Comparison of ENCODE assay signal across 3 cellular contexts in genomic region chr7:6600093-6600492, GRCh38.
TF ChIP-seq lines count a peak whose summit lies in the region.

No MANE protein-coding gene starts in this region.

TF ChIP-seq in SK-N-SH, 30 proteins besides CTCF, POLR2A, EP300 and RAD21:
- TF ChIP-seq USF2 (IDR thresholded peaks at IDR 0.05; ENCODE audit: borderline replicate concordance, low read depth, low read length), result no peak
- TF ChIP-seq SMC3 (IDR thresholded peaks at IDR 0.05; ENCODE audit: low read depth, low read length), result no peak
- no peak for TF ChIP-seq ELF1 (IDR thresholded peaks at IDR 0.05)
- no peak for TF ChIP-seq MAX (IDR thresholded peaks at IDR 0.05; ENCODE audit: low read depth)
- no peak for TF ChIP-seq MXI1 (IDR thresholded peaks at IDR 0.05; ENCODE audit: low read depth, low read length)
- TF ChIP-seq USF1 (IDR thresholded peaks at IDR 0.05; ENCODE audit: borderline replicate concordance, low read depth), result no peak
- no peak for TF ChIP-seq CHD2 (IDR thresholded peaks at IDR 0.05; ENCODE audit: low read length, partially characterized antibody)
- no peak for TF ChIP-seq REST (IDR thresholded peaks at IDR 0.05; ENCODE audit: low read depth, low read length)

TF ChIP-seq in SK-N-SH treated with all-trans-retinoic acid at 6 μM for 48 hours, 23 proteins besides CTCF, POLR2A, EP300 and RAD21:
- TF ChIP-seq ZNF70 (CRISPR knock-in tag; IDR thresholded peaks at IDR 0.05) (no peak), ISL1 (CRISPR knock-in tag; IDR thresholded peaks at IDR 0.05) (no peak), OSR1 (CRISPR knock-in tag; IDR thresholded peaks at IDR 0.05) (no peak), PPARA (CRISPR knock-in tag; IDR thresholded peaks at IDR 0.05; ENCODE audit: borderline replicate concordance) (no peak), ZFP30 (CRISPR knock-in tag; IDR thresholded peaks at IDR 0.05) (no peak), CREB5 (CRISPR knock-in tag; IDR thresholded peaks at IDR 0.05; ENCODE audit: low read depth) (no peak), ZNF565 (CRISPR knock-in tag; conservative IDR thresholded peaks at IDR 0.05; ENCODE audit: low read depth) (no peak), ZFP3 (CRISPR knock-in tag; IDR thresholded peaks at IDR 0.05) (no peak), ZNF8 (CRISPR knock-in tag; IDR thresholded peaks at IDR 0.05) (no peak), CSDC2 (CRISPR knock-in tag; IDR thresholded peaks at IDR 0.05) (no peak), GLIS3 (CRISPR knock-in tag; IDR thresholded peaks at IDR 0.05) (no peak), ARNTL (CRISPR knock-in tag; IDR thresholded peaks at IDR 0.05; ENCODE audit: borderline replicate concordance, low read depth) (no peak), CSRNP3 (CRISPR knock-in tag; IDR thresholded peaks at IDR 0.05) (no peak), BACH2 (CRISPR knock-in tag; IDR thresholded peaks at IDR 0.05; ENCODE audit: borderline replicate concordance) (no peak), ZC3H10 (CRISPR knock-in tag; IDR thresholded peaks at IDR 0.05) (no peak), SNAI2 (CRISPR knock-in tag; IDR thresholded peaks at IDR 0.05) (no peak)

TF ChIP-seq in K562, 482 proteins besides CTCF, POLR2A, EP300 and RAD21:
- TF ChIP-seq RBFOX2 (IDR thresholded peaks at IDR 0.05; ENCODE audit: low read depth, low read length) (peak; percentile 24; the same call in 1 of the 2 replicates), POLR2G (IDR thresholded peaks at IDR 0.05; ENCODE audit: low read depth, low read length) (peak; percentile 44; the same call in 1 of the 2 replicates), LCOR (CRISPR knock-in tag; IDR thresholded peaks at IDR 0.05) (no peak)
